8 cellular contexts compared by ENCODE assay signal in the genomic region with DNA sequence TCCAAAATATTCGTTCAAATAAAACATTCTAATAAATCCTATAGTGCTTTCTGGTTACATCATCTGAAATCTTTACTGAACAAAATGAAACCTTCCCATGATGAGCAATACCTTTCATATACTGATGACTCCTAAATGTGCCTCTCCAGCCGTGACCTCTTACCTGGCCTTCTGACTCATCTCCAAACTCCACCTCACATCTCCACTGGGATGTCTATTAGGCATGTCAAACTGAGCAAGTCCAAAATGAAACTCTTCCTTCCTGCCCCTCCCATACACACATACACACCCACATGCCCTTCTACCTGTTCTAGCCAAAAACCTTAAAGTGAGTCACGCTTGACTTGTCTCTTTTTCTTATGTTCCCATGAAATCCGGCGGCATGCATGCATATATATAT. TPM values are rescaled to one million over a fixed set of nuclear protein-coding genes. Genes with fewer than 3 reads are reported as not detected.
A peak's percentile ranks its signal among the peaks of the same experiment; 100 is the strongest.
DNase-seq lines count a peak whose midpoint lies in the region; ATAC-seq and TF ChIP-seq lines count a peak whose summit lies in the region.

No MANE protein-coding gene starts in this region.

- no peaks in the 10 kb centered on the region for H3K27me3 Mint-ChIP-seq in T-helper 2 cell treated with Interferon-gamma antibody and Interleukin-4, amounts not matched to agents 5 μg/mL and 100 μg/mL, for 36 hours (ENCODE audit: low read depth)
- no peaks in the 10 kb centered on the region for H3K27me3 Mint-ChIP-seq in Calu3 (ENCODE audit: unreplicated experiment)

- no peaks in the 10 kb centered on the region for H3K9me3 Mint-ChIP-seq in T-helper 2 cell treated with Interferon-gamma antibody and Interleukin-4, amounts not matched to agents 5 μg/mL and 100 μg/mL, for 36 hours
- H3K9me3 Mint-ChIP-seq in Calu3 (ENCODE audit: low read depth, unreplicated experiment): no peaks in the 10 kb centered on the region

- H3K27ac Mint-ChIP-seq in T-helper 2 cell treated with Interferon-gamma antibody and Interleukin-4, amounts not matched to agents 5 μg/mL and 100 μg/mL, for 36 hours: no peak overlapping the region
- no peak overlapping the region for H3K27ac Mint-ChIP-seq in Calu3 (ENCODE audit: unreplicated experiment)

- ATAC-seq in GM18907 (IDR thresholded peaks at IDR 0.05; ENCODE audit: unreplicated experiment) (peak; percentile 95), HG02852 (IDR thresholded peaks at IDR 0.05; ENCODE audit: unreplicated experiment) (peak; percentile 93), Right ventricle myocardium inferior (no peak)

- no peak for TF ChIP-seq CTCF in Calu3 (IDR thresholded peaks at IDR 0.05; ENCODE audit: unreplicated experiment)

- H3K4me1 Mint-ChIP-seq in T-helper 2 cell treated with Interferon-gamma antibody and Interleukin-4, amounts not matched to agents 5 μg/mL and 100 μg/mL, for 36 hours (ENCODE audit: low read depth): peaks cover 11% of the 10 kb centered on the region
- H3K4me1 Mint-ChIP-seq in Calu3 (ENCODE audit: low read depth, unreplicated experiment): peaks cover 17% of the 10 kb centered on the region

- BruUV-seq in Calu3 (replicated peaks; lab: Mats Ljungman, UMichigan): no TSS peak

- DNase-seq in T-helper 2 cell treated with Interferon-gamma antibody and Interleukin-4, amounts not matched to agents 5 μg/mL and 100 μg/mL, for 36 hours (ENCODE audit: low spot score): peak; percentile 51
- DNase-seq in renal cortical epithelial cell (ENCODE audit: low read depth) (peak; percentile 50), Right ventricle myocardium inferior (ENCODE audit: missing footprints) (no peak), anterior cingulate cortex (lab: John Stamatoyannopoulos, UW) (no peak), Calu3 (no peak), RPMI8226 (no peak)

- H3K4me3 Mint-ChIP-seq in T-helper 2 cell treated with Interferon-gamma antibody and Interleukin-4, amounts not matched to agents 5 μg/mL and 100 μg/mL, for 36 hours: no peak overlapping the region
- no peak overlapping the region for H3K4me3 Mint-ChIP-seq in Calu3 (ENCODE audit: low read depth, unreplicated experiment)

- intact Hi-C loops in Right ventricle myocardium inferior (cut with DNase I): no loop called here
- intact Hi-C loops in Calu3 (cut with micrococcal nuclease; ENCODE audit: unreplicated experiment): no loop called here

- CTCF ChIA-PET in Calu3 (lab: Charles Lee): no interaction called here

- H3K36me3 Mint-ChIP-seq in T-helper 2 cell treated with Interferon-gamma antibody and Interleukin-4, amounts not matched to agents 5 μg/mL and 100 μg/mL, for 36 hours (ENCODE audit: low read depth): peaks cover 2% of the 10 kb centered on the region
- no peaks in the 10 kb centered on the region for H3K36me3 Mint-ChIP-seq in Calu3 (ENCODE audit: insufficient read depth, unreplicated experiment)

RNA-seq across cellular contexts. Expression of a gene that starts 22.9 kb away (rescaled TPM):
- total RNA-seq in renal cortical epithelial cell (9.3 and 17.0 TPM in 2 replicates), Right ventricle myocardium inferior (7.3 TPM), Calu3 (2022) (23.3 and 26.0 TPM in 2 replicates)

Comparison
In these comparisons a context has a peak if more than half of its experiments do, and no peak if none do; other contexts are left out.
1. DNase-seq: peak in T-helper 2 cell treated with Interferon-gamma antibody and Interleukin-4, amounts not matched to agents 5 μg/mL and 100 μg/mL, for 36 hours (single experiment) and renal cortical epithelial cell (single experiment); none in Right ventricle myocardium inferior (single experiment), anterior cingulate cortex (0 of 58), Calu3 (single experiment) and RPMI8226 (single experiment).